9 cellular contexts compared by ENCODE assay signal in the genomic region with DNA sequence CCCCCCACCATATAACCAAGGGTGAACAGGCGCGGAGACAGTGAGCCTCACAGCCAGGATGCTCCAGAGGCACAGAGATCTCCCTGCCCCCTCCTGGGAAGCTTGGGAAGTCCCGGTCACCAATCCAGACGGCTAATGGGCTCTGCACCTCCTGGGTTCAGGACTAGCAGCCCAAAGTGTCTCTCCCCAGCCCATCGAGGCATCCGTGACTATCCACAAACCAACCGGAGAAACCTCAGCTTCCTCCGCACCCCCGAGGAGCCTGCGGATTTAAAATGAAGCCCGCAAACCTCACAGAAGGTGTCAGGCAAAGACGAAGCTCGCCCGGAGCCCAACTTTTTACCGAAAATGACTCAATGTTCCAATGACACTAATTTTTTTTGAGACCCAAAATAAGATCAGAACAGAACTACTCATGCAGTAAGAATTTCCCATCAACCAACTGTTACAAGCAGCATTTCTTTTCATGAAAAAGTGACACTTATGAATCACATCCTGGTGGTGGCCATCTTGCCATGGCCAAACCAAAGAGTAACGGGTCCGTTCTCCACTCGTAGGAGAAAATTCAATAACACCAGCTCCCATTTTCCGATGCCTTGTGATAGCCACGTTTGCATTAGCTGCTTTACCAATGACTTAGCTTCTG. TPM values are rescaled to one million over a fixed set of nuclear protein-coding genes. Genes with fewer than 3 reads are reported as not detected.
DNase-seq lines count a peak whose midpoint lies in the region; ATAC-seq, FAIRE-seq and TF ChIP-seq lines count a peak whose summit lies in the region.
"Had no signal": no experiment of that assay in that cellular context is flagged by ENCODE, and none has a peak within 500 bp of the region (broad histone marks: within the 10 kb centered on the region; RNA-seq: fewer than 3 reads in every experiment).

No MANE protein-coding gene starts in this region.

- no peaks in the 10 kb centered on the region for H3K27me3 ChIP-seq in bronchial epithelial cell (ENCODE audit: control insufficient read depth, insufficient read depth, low read length)

- peaks cover 19% of the 10 kb centered on the region for H3K36me3 ChIP-seq in bronchial epithelial cell (ENCODE audit: control insufficient read depth, insufficient read depth, low read length)

- no peak overlapping the region for H3K4me3 ChIP-seq in bronchial epithelial cell (ENCODE audit: low read depth, low read length)

- peaks cover 31% of the 10 kb centered on the region for H3K27me3 Mint-ChIP-seq in stimulated activated naive CD8-positive, alpha-beta T cell treated with anti-CD3 and anti-CD28 coated beads, Interleukin-15, amount 100 ng/mL, for 72 hours
- peaks cover 15% of the 10 kb centered on the region for H3K27me3 Mint-ChIP-seq in nephron (ENCODE audit: low read depth)

- H3K27ac Mint-ChIP-seq in stimulated activated naive CD8-positive, alpha-beta T cell treated with anti-CD3 and anti-CD28 coated beads, Interleukin-15, amount 100 ng/mL, for 72 hours, result peak overlapping the region in 1 of 2 donors; percentile 48
- H3K27ac Mint-ChIP-seq in nephron, result no peak overlapping the region

- TF ChIP-seq CTCF in bronchial epithelial cell (IDR thresholded peaks at IDR 0.05; ENCODE audit: insufficient read depth, low read length, severe bottlenecking), result peak; percentile 31
- TF ChIP-seq CTCF in nephron (IDR thresholded peaks at IDR 0.05; ENCODE audit: unreplicated experiment in 3 of 3), result no peak

- no peak for DNase-seq in stimulated activated naive CD8-positive, alpha-beta T cell treated with anti-CD3 and anti-CD28 coated beads, Interleukin-15, Interleukin-2, amounts not matched to agents 100 U/mL and 50 U/mL, for 24 hours
- DNase-seq in stimulated activated naive CD8-positive, alpha-beta T cell treated with anti-CD3 and anti-CD28 coated beads, Interleukin-15, amount 100 ng/mL, for 72 hours, result no peak
- DNase-seq in bronchial epithelial cell (ENCODE audit: low read depth), result no peak
- DNase-seq in T-helper 2 cell, result no peak
- DNase-seq in cortex of kidney (lab: John Stamatoyannopoulos, UW), result no peak
- DNase-seq: activated CD8-positive, alpha-beta memory T cell treated with anti-CD3 and anti-CD28 coated beads, Interleukin-2, amount 50 U/mL, for 4 hours had no signal

- peaks cover 25% of the 10 kb centered on the region for H3K4me1 Mint-ChIP-seq in stimulated activated naive CD8-positive, alpha-beta T cell treated with anti-CD3 and anti-CD28 coated beads, Interleukin-15, amount 100 ng/mL, for 72 hours
- peaks cover 27% of the 10 kb centered on the region for H3K4me1 Mint-ChIP-seq in nephron

- H3K4me3 Mint-ChIP-seq in stimulated activated naive CD8-positive, alpha-beta T cell treated with anti-CD3 and anti-CD28 coated beads, Interleukin-15, amount 100 ng/mL, for 72 hours, result no peak overlapping the region
- H3K4me3 Mint-ChIP-seq in nephron, result peak overlapping the region; percentile 35 to 48 (median 42)

- no peaks in the 10 kb centered on the region for H3K9me3 Mint-ChIP-seq in stimulated activated naive CD8-positive, alpha-beta T cell treated with anti-CD3 and anti-CD28 coated beads, Interleukin-15, amount 100 ng/mL, for 72 hours
- no peaks in the 10 kb centered on the region for H3K9me3 Mint-ChIP-seq in nephron

- ATAC-seq in stimulated activated naive CD8-positive, alpha-beta T cell treated with anti-CD3 and anti-CD28 coated beads, Interleukin-15, Interleukin-2, amounts not matched to agents 100 U/mL and 50 U/mL, for 24 hours, result peak; percentile 14
- no peak for ATAC-seq in stimulated activated naive CD8-positive, alpha-beta T cell treated with anti-CD3 and anti-CD28 coated beads, Interleukin-15, amount 100 ng/mL, for 72 hours
- no peak for ATAC-seq in HG03460 (IDR thresholded peaks at IDR 0.05; ENCODE audit: unreplicated experiment)
- no peak for ATAC-seq in GM21723 (IDR thresholded peaks at IDR 0.05; ENCODE audit: unreplicated experiment)

- FAIRE-seq in bronchial epithelial cell (lab: Jason Lieb, UNC), result no peak

- H3K36me3 Mint-ChIP-seq in nephron (ENCODE audit: low read depth), result no peaks in the 10 kb centered on the region

RNA-seq across cellular contexts. Expression of a gene that starts 6.0 kb away (rescaled TPM):
- total RNA-seq in bronchial epithelial cell, result 55.8 and 64.8 TPM in 2 replicates

Comparison
In these comparisons a context has a peak if more than half of its experiments do, and no peak if none do; other contexts are left out.
1. H3K4me3 Mint-ChIP-seq: peak in nephron (3 of 3); none in stimulated activated naive CD8-positive, alpha-beta T cell treated with anti-CD3 and anti-CD28 coated beads, Interleukin-15, amount 100 ng/mL, for 72 hours (0 of 2).